Comparison of ENCODE assay signal across 16 cellular contexts in the genomic region with DNA sequence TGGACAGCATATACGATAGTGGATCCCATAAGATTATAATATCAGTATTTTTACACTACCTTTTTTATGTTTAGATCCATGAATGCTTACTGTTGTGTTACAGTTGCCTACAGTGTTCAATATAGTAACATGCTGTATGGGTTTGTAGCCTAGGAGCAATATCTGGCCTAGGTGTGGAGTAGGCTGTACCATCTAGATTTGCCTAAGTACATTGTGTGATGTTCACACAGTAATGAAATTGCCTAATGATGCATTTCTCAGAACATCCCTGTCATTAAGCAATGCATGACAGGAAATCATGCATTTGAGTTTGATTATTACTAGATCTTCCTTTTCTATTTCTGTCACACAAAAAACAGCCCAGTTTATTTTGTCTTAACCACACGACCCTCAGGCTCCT.
"Had no signal": no experiment of that assay in that cellular context is flagged by ENCODE, and none has a peak within 500 bp of the region (broad histone marks: within the 10 kb centered on the region; RNA-seq: fewer than 3 reads in every experiment).

No MANE protein-coding gene starts in this region.

- DNase-seq: activated CD4-positive, alpha-beta T cell treated with anti-CD3 and anti-CD28 coated beads for 4 hours; activated effector memory CD4-positive, alpha-beta T cell treated with Interleukin-2 at 50 U/mL for 16 hours; dorsolateral prefrontal cortex; erythroblast; left lung; mesenchymal stem cell; naive thymus-derived CD8-positive, alpha-beta T cell; stimulated activated CD4-positive, alpha-beta T cell treated with anti-CD3 and anti-CD28 coated beads, Interleukin-4, amount 100 ng/mL, for 24 hours; stimulated activated naive CD4-positive, alpha-beta T cell treated with Interleukin-2 at 50 U/mL for 16 hours; T-helper 17 cell; trophoblast cell had no signal

- H3K27me3 Mint-ChIP-seq: activated naive CD4-positive, alpha-beta T cell treated with anti-CD3 and anti-CD28 coated beads, Interleukin-2, amount 50 U/mL, for 24 hours; naive thymus-derived CD8-positive, alpha-beta T cell; T-helper 17 cell had no signal

- H3K4me3 ChIP-seq: cardiac muscle cell, dorsolateral prefrontal cortex, gastroesophageal sphincter, left lung, skin epidermis, suprapubic skin had no signal

- H3K9me3 Mint-ChIP-seq: naive thymus-derived CD8-positive, alpha-beta T cell had no signal

- H3K27ac Mint-ChIP-seq: activated naive CD4-positive, alpha-beta T cell treated with anti-CD3 and anti-CD28 coated beads, Interleukin-2, amount 50 U/mL, for 24 hours; naive thymus-derived CD8-positive, alpha-beta T cell; T-helper 17 cell had no signal

- H3K4me1 ChIP-seq: gastroesophageal sphincter, suprapubic skin had no signal

- ATAC-seq: gastroesophageal sphincter; left lung; naive thymus-derived CD8-positive, alpha-beta T cell; T-helper 17 cell had no signal

- H3K27me3 ChIP-seq: cardiac muscle cell, dorsolateral prefrontal cortex, gastroesophageal sphincter, left lung, suprapubic skin had no signal

- H3K9me3 ChIP-seq: gastroesophageal sphincter, left lung, suprapubic skin had no signal

- H3K4me3 Mint-ChIP-seq: activated naive CD4-positive, alpha-beta T cell treated with anti-CD3 and anti-CD28 coated beads, Interleukin-2, amount 50 U/mL, for 24 hours; naive thymus-derived CD8-positive, alpha-beta T cell; T-helper 17 cell had no signal

- H3K27ac ChIP-seq: cardiac muscle cell, dorsolateral prefrontal cortex, gastroesophageal sphincter, left lung, skin epidermis, suprapubic skin had no signal
